Comparison of ENCODE assay signal across 8 cellular contexts in genomic region chr1:21335750-21336168, GRCh38. TPM values are rescaled to one million over a fixed set of nuclear protein-coding genes. Genes with fewer than 3 reads are reported as not detected.
DNase-seq lines count a peak whose midpoint lies in the region; ATAC-seq, FAIRE-seq and TF ChIP-seq lines count a peak whose summit lies in the region.

No MANE protein-coding gene starts in this region.

- no peak for ATAC-seq in pancreas
- ATAC-seq in GM19395 (IDR thresholded peaks at IDR 0.05; ENCODE audit: unreplicated experiment), result no peak
- no peak for ATAC-seq in GM19467 (IDR thresholded peaks at IDR 0.05; ENCODE audit: unreplicated experiment)

- 54 to 61% methylated on average over 3 of the region's 3 CpGs for WGBS in pancreas, 2 donors

- DNase-seq in DMS79 treated with DMSO at 0.1 percent for 48 hours (lab: John Stamatoyannopoulos, UW), result peak; percentile 98
- DNase-seq in NCI-H2171 (lab: John Stamatoyannopoulos, UW), result peak; percentile 89
- no peak for DNase-seq in brain microvascular endothelial cell
- DNase-seq in pancreas, result peak in 4 of 6 donors; percentile 37 to 77 (median 56)
- DNase-seq in stimulated activated CD4-positive, alpha-beta T cell treated with anti-CD3 and anti-CD28 coated beads, Interleukin-12 subunit alpha, Interleukin-12 subunit beta, amount 100 ng/mL, for 4 hours, result no peak
- DNase-seq in GM19239 (ENCODE audit: insufficient read length, low spot score), result no peak

- FAIRE-seq in pancreas (lab: Jason Lieb, UNC) (no peak), GM19239 (lab: Jason Lieb, UNC) (no peak)

- H3K9me3 ChIP-seq in pancreas, result no peaks in the 10 kb centered on the region

- H3K4me1 ChIP-seq in pancreas, result peaks cover 77 to 93% (median 83%) of the 10 kb centered on the region in 3 donors

- no peaks in the 10 kb centered on the region for H3K27me3 ChIP-seq in brain microvascular endothelial cell (replicated peaks)
- H3K27me3 ChIP-seq in pancreas, result no peaks in the 10 kb centered on the region

- TF ChIP-seq CTCF in brain microvascular endothelial cell (IDR thresholded peaks at IDR 0.05; ENCODE audit: low read depth, low read length, missing control alignments) (no peak), pancreas (IDR thresholded peaks at IDR 0.05) (no peak)

- in situ Hi-C loops in brain microvascular endothelial cell (cut with HindIII; ENCODE audit: low pct_ligation_motif_present, low sequenced_read_pairs), result loop anchor here (5.0 kb wide), 1 partner anchor 73 kb away; no protein-coding TSS in a partner anchor

- H3K27ac ChIP-seq in brain microvascular endothelial cell (peak overlapping the region; percentile 94), pancreas (peak overlapping the region in 3 of 4 donors; percentile 33 to 84 (median 65))

- no peaks in the 10 kb centered on the region for H3K36me3 ChIP-seq in brain microvascular endothelial cell (replicated peaks)
- H3K36me3 ChIP-seq in pancreas, result no peaks in the 10 kb centered on the region

- H3K4me3 ChIP-seq in brain microvascular endothelial cell (ENCODE audit: low read depth, low read length) (no peak overlapping the region), pancreas (no peak overlapping the region)

- intact Hi-C loops in pancreas (cut with DNase I), result loop anchor here in 2 of 3 donors (5.0 to 10.0 kb wide), 3 partner anchors 51 to 78 kb away; no protein-coding TSS in a partner anchor

RNA-seq across cellular contexts. Expression of gene ECE1, which starts 45.5 kb away (rescaled TPM):
- 100 to 1,000 TPM in 2 of 6 donors, 10 to 100 TPM in 4; 68.4 to 141 (median 89.1) TPM for total RNA-seq in pancreas
- 10 to 100 TPM; 38.1 to 59.8 TPM for polyA plus RNA-seq in pancreas

Comparison
In these comparisons a context has a peak if more than half of its experiments do, and no peak if none do; other contexts are left out.
1. DNase-seq: peak in DMS79 treated with DMSO at 0.1 percent for 48 hours (single experiment), NCI-H2171 (single experiment) and pancreas (4 of 6); none in brain microvascular endothelial cell (single experiment), stimulated activated CD4-positive, alpha-beta T cell treated with anti-CD3 and anti-CD28 coated beads, Interleukin-12 subunit alpha, Interleukin-12 subunit beta, amount 100 ng/mL, for 4 hours (single experiment) and GM19239 (single experiment).